Comparison of ENCODE assay signal across 8 cellular contexts in the genomic region with DNA sequence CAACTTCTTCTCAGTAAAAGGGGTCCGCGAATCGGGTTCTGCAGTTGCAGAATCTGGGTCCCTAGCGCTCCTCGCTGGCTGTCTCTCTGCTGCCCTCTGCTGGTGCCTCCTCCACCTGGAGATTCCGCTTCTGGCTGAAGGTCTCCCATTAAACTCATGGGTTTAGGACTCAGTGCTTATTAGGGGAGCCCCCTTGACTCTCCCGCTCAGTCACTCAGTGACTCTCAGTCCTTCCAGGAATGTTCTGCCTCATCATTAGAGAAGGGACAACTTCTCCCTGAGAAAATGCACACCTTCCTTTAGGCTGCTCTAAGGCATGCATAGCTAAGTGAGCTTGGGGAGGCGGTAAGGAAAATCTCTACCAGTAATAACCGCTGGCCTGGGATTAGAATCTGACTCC. TPM values are rescaled to one million over a fixed set of nuclear protein-coding genes. Genes with fewer than 3 reads are reported as not detected.
DNase-seq lines count a peak whose midpoint lies in the region; ATAC-seq and TF ChIP-seq lines count a peak whose summit lies in the region.
"Had no signal": no experiment of that assay in that cellular context is flagged by ENCODE, and none has a peak within 500 bp of the region (broad histone marks: within the 10 kb centered on the region; RNA-seq: fewer than 3 reads in every experiment).

No MANE protein-coding gene starts in this region.

- H3K36me3 Mint-ChIP-seq in activated naive CD4-positive, alpha-beta T cell treated with anti-CD3 and anti-CD28 coated beads, Interleukin-2, amount 10 ng/mL, durations not matched to agents 7 days and 5 days = no peaks in the 10 kb centered on the region

- no peaks in the 10 kb centered on the region for H3K36me3 ChIP-seq in heart left ventricle

- no peaks in the 10 kb centered on the region for H3K4me1 Mint-ChIP-seq in activated naive CD4-positive, alpha-beta T cell treated with anti-CD3 and anti-CD28 coated beads, Interleukin-2, amount 10 ng/mL, durations not matched to agents 7 days and 5 days

- no peak overlapping the region for H3K4me3 Mint-ChIP-seq in activated naive CD4-positive, alpha-beta T cell treated with anti-CD3 and anti-CD28 coated beads, Interleukin-2, amount 10 ng/mL, durations not matched to agents 7 days and 5 days

- intact Hi-C loops in heart left ventricle (cut with DNase I) = loop anchor here in 2 of 10 donors (1.0 to 10.0 kb wide), 2 partner anchors 564 to 679 kb away; no protein-coding TSS in a partner anchor

- TF ChIP-seq POLR2A in heart left ventricle (IDR thresholded peaks at IDR 0.05) = no peak

- H3K4me1 ChIP-seq in heart left ventricle = no peaks in the 10 kb centered on the region

- DNase-seq in GM10248 (ENCODE audit: extremely low spot score) (peak; percentile 84), HUDEP-2 (lab: John Stamatoyannopoulos, UW; ENCODE audit: unreplicated experiment in 76 of 76) (peak in 61 of 76 experiments; percentile 1 to 77 (median 41)), heart left ventricle (peak; percentile 64 to 80 (median 75)), renal cortical epithelial cell (ENCODE audit: low read depth) (peak; percentile 43)
- peak; percentile 82 for DNase-seq in activated naive CD4-positive, alpha-beta T cell treated with anti-CD3 and anti-CD28 coated beads, Interleukin-2, amount 10 ng/mL, durations not matched to agents 7 days and 5 days

- no peaks in the 10 kb centered on the region for H3K9me3 ChIP-seq in heart left ventricle

- CTCF ChIA-PET in GM10248 (lab: Yijun Ruan, JAX) = interaction anchor here (0.6 to 6.7 kb wide), 30 partner anchors 10 to 680 kb away, joined by 3 to 96 read pairs (median 4); partner anchors contain the start of gene GP5
- CTCF ChIA-PET in activated naive CD4-positive, alpha-beta T cell treated with anti-CD3 and anti-CD28 coated beads, Interleukin-2, amount 10 ng/mL, durations not matched to agents 7 days and 5 days (lab: Charles Lee) = interaction anchor here (0.7 to 15.2 kb wide), 19 partner anchors 9 to 678 kb away, joined by 3 to 167 read pairs (median 4); no protein-coding TSS in a partner anchor

- peaks cover 55% of the 10 kb centered on the region for H3K27me3 Mint-ChIP-seq in activated naive CD4-positive, alpha-beta T cell treated with anti-CD3 and anti-CD28 coated beads, Interleukin-2, amount 10 ng/mL, durations not matched to agents 7 days and 5 days

- no peak overlapping the region for H3K27ac ChIP-seq in heart left ventricle

- no peak overlapping the region for H3K27ac Mint-ChIP-seq in activated naive CD4-positive, alpha-beta T cell treated with anti-CD3 and anti-CD28 coated beads, Interleukin-2, amount 10 ng/mL, durations not matched to agents 7 days and 5 days

- POLR2A ChIA-PET in GM10248 (lab: Yijun Ruan, JAX) = no interaction called here

- H3K27me3 ChIP-seq in heart left ventricle = peaks cover 0 to 14% (median 0%) of the 10 kb centered on the region in 9 donors

- no peaks in the 10 kb centered on the region for H3K9me3 Mint-ChIP-seq in activated naive CD4-positive, alpha-beta T cell treated with anti-CD3 and anti-CD28 coated beads, Interleukin-2, amount 10 ng/mL, durations not matched to agents 7 days and 5 days

- H3K4me3 ChIP-seq in heart left ventricle = no peak overlapping the region

- TF ChIP-seq CTCF in GM10248 (IDR thresholded peaks at IDR 0.05; ENCODE audit: control extremely low read depth, extremely low read depth, low read depth, missing control alignments) (peak; percentile 88), heart left ventricle (IDR thresholded peaks at IDR 0.05) (peak; percentile 38 to 98 (median 92))

- ATAC-seq in SK-N-SH treated with all-trans-retinoic acid at 6 μM for 48 hours (peak; percentile 88), heart left ventricle (peak in 3 of 4 donors; percentile 60 to 74 (median 73)), GM21390 (IDR thresholded peaks at IDR 0.05; ENCODE audit: unreplicated experiment) (no peak)

- WGBS in heart left ventricle, 4 donors = 29 to 35% (median 31%) methylated on average over 9 of the region's 9 CpGs

TF ChIP-seq in SK-N-SH treated with all-trans-retinoic acid at 6 μM for 48 hours, 23 proteins besides CTCF, POLR2A, EP300 and RAD21:
- TF ChIP-seq PPARA (CRISPR knock-in tag; IDR thresholded peaks at IDR 0.05; ENCODE audit: borderline replicate concordance) (no peak), ISL1 (CRISPR knock-in tag; IDR thresholded peaks at IDR 0.05) (no peak), SNAI2 (CRISPR knock-in tag; IDR thresholded peaks at IDR 0.05) (no peak), RARB (CRISPR knock-in tag; IDR thresholded peaks at IDR 0.05) (no peak), ZFP3 (CRISPR knock-in tag; IDR thresholded peaks at IDR 0.05) (no peak), TCF4 (CRISPR knock-in tag; IDR thresholded peaks at IDR 0.05; ENCODE audit: borderline replicate concordance) (no peak), ESRRG (CRISPR knock-in tag; IDR thresholded peaks at IDR 0.05) (no peak), ZFP30 (CRISPR knock-in tag; IDR thresholded peaks at IDR 0.05) (no peak), POU6F1 (CRISPR knock-in tag; IDR thresholded peaks at IDR 0.05; ENCODE audit: borderline replicate concordance, low read depth) (no peak), GLIS3 (CRISPR knock-in tag; IDR thresholded peaks at IDR 0.05) (no peak), TOX (CRISPR knock-in tag; IDR thresholded peaks at IDR 0.05; ENCODE audit: borderline replicate concordance) (no peak), ARNTL (CRISPR knock-in tag; IDR thresholded peaks at IDR 0.05; ENCODE audit: borderline replicate concordance, low read depth) (no peak), ZNF8 (CRISPR knock-in tag; IDR thresholded peaks at IDR 0.05) (no peak), ZNF565 (CRISPR knock-in tag; conservative IDR thresholded peaks at IDR 0.05; ENCODE audit: low read depth) (no peak), CSDC2 (CRISPR knock-in tag; IDR thresholded peaks at IDR 0.05) (no peak), ZC3H10 (CRISPR knock-in tag; IDR thresholded peaks at IDR 0.05) (no peak), OSR1 (CRISPR knock-in tag; IDR thresholded peaks at IDR 0.05) (no peak), ZNF70 (CRISPR knock-in tag; IDR thresholded peaks at IDR 0.05) (no peak)
- TF ChIP-seq, protein P1, sequence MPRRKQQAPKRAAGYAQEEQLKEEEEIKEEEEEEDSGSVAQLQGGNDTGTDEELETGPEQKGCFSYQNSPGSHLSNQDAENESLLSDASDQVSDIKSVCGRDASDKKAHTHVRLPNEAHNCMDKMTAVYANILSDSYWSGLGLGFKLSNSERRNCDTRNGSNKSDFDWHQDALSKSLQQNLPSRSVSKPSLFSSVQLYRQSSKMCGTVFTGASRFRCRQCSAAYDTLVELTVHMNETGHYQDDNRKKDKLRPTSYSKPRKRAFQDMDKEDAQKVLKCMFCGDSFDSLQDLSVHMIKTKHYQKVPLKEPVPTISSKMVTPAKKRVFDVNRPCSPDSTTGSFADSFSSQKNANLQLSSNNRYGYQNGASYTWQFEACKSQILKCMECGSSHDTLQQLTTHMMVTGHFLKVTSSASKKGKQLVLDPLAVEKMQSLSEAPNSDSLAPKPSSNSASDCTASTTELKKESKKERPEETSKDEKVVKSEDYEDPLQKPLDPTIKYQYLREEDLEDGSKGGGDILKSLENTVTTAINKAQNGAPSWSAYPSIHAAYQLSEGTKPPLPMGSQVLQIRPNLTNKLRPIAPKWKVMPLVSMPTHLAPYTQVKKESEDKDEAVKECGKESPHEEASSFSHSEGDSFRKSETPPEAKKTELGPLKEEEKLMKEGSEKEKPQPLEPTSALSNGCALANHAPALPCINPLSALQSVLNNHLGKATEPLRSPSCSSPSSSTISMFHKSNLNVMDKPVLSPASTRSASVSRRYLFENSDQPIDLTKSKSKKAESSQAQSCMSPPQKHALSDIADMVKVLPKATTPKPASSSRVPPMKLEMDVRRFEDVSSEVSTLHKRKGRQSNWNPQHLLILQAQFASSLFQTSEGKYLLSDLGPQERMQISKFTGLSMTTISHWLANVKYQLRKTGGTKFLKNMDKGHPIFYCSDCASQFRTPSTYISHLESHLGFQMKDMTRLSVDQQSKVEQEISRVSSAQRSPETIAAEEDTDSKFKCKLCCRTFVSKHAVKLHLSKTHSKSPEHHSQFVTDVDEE (CRISPR knock-in tag; IDR thresholded peaks at IDR 0.05) = no peak
- TF ChIP-seq, protein P2, sequence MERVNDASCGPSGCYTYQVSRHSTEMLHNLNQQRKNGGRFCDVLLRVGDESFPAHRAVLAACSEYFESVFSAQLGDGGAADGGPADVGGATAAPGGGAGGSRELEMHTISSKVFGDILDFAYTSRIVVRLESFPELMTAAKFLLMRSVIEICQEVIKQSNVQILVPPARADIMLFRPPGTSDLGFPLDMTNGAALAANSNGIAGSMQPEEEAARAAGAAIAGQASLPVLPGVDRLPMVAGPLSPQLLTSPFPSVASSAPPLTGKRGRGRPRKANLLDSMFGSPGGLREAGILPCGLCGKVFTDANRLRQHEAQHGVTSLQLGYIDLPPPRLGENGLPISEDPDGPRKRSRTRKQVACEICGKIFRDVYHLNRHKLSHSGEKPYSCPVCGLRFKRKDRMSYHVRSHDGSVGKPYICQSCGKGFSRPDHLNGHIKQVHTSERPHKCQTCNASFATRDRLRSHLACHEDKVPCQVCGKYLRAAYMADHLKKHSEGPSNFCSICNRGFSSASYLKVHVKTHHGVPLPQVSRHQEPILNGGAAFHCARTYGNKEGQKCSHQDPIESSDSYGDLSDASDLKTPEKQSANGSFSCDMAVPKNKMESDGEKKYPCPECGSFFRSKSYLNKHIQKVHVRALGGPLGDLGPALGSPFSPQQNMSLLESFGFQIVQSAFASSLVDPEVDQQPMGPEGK (CRISPR knock-in tag; IDR thresholded peaks at IDR 0.05; ENCODE audit: borderline replicate concordance) = no peak

RNA-seq across cellular contexts. Expression of gene CPN2, which starts 7.1 kb away (rescaled TPM):
- total RNA-seq in heart left ventricle (1 to 10 TPM in 3 of 9 donors, under 1 TPM in 6; 0.17 to 6.0 (median 0.77) TPM), renal cortical epithelial cell (0.05 TPM in 1 of 2 replicates, not detected in the other)
- polyA plus RNA-seq in heart left ventricle = under 1 TPM; 0.14 to 0.72 TPM
- total RNA-seq: glomerular endothelial cell had no signal

RNA-seq across cellular contexts. Expression of gene LRRC15, which starts 25.5 kb away (rescaled TPM):
- total RNA-seq in heart left ventricle (1 to 10 TPM in 1 of 9 donors, under 1 TPM in 7, not detected in 1; 0.05 to 1.9 (median 0.14) TPM), renal cortical epithelial cell (not detected in 2 replicates)
- polyA plus RNA-seq in heart left ventricle = under 1 TPM; 0.04 to 0.12 TPM
- total RNA-seq: glomerular endothelial cell had no signal

RNA-seq across cellular contexts. Expression of gene GP5, which starts 55.1 kb away (rescaled TPM):
- total RNA-seq in heart left ventricle = under 1 TPM in 3 of 9 donors, not detected in 6; 0.07 to 0.12 (median 0.11) TPM
- under 1 TPM in 1 of 2 donors, not detected in 1; 0.04 TPM for polyA plus RNA-seq in heart left ventricle
- under 0.01 and 0.10 TPM in 2 replicates for total RNA-seq in renal cortical epithelial cell
- total RNA-seq: glomerular endothelial cell had no signal
